Comparison of ENCODE assay signal across 13 cellular contexts in genomic region chr17:59534583-59534982, GRCh38. TPM values are rescaled to one million over a fixed set of nuclear protein-coding genes. Genes with fewer than 3 reads are reported as not detected.
A peak's percentile ranks its signal among the peaks of the same experiment; 100 is the strongest.
DNase-seq lines count a peak whose midpoint lies in the region; ATAC-seq and TF ChIP-seq lines count a peak whose summit lies in the region.
"Had no signal": no experiment of that assay in that cellular context is flagged by ENCODE, and none has a peak within 500 bp of the region (broad histone marks: within the 10 kb centered on the region; RNA-seq: fewer than 3 reads in every experiment).

No MANE protein-coding gene starts in this region.

- H3K4me2 ChIP-seq in PC-3 (ENCODE audit: low read length), result no peak overlapping the region

- no peaks in the 10 kb centered on the region for H3K36me3 ChIP-seq in PC-3 (ENCODE audit: low read depth, low read length)

- H3K79me2 ChIP-seq in PC-3 (ENCODE audit: low read length), result no peaks in the 10 kb centered on the region

- no peak for TF ChIP-seq POLR2A in erythroblast (IDR thresholded peaks at IDR 0.05; ENCODE audit: low read length)
- TF ChIP-seq POLR2A in lower leg skin (IDR thresholded peaks at IDR 0.05), result no peak

- no peaks in the 10 kb centered on the region for H4K20me1 ChIP-seq in PC-3 (ENCODE audit: low read length)

- H3K9me3 ChIP-seq in AG04450 (ENCODE audit: control insufficient read depth, insufficient read depth, low read length) (no peaks in the 10 kb centered on the region), PC-3 (ENCODE audit: low read length) (no peaks in the 10 kb centered on the region)

- TF ChIP-seq CTCF in AG04450 (IDR thresholded peaks at IDR 0.05; ENCODE audit: low read depth, low read length) (peak; percentile 12; the same call in 1 of the 2 replicates), GM12865 (IDR thresholded peaks at IDR 0.05; ENCODE audit: insufficient read depth, low read depth, low read length, missing control alignments) (no peak), PC-3 (conservative IDR thresholded peaks at IDR 0.05; ENCODE audit: low read depth, low read length) (peak; percentile 45), lower leg skin (IDR thresholded peaks at IDR 0.05) (no peak)

- no peak overlapping the region for H3K4me3 Mint-ChIP-seq in stimulated activated naive CD8-positive, alpha-beta T cell treated with anti-CD3 and anti-CD28 coated beads, Interleukin-15, amount 100 ng/mL, for 72 hours
- H3K4me3 Mint-ChIP-seq: activated T-cell treated with anti-CD3 and anti-CD28 coated beads, Interleukin-2, amount 50 U/mL, for 24 hours; natural killer cell treated with Interleukin-12 subunit alpha and Interleukin-12 subunit beta and Interleukin-15 and Interleukin-18, amount 100 ng/mL, for 72 hours had no signal

- POLR2A ChIA-PET in AG04450 (lab: Yijun Ruan, JAX) (no interaction called here), PC-3 (lab: Charles Lee; ENCODE audit: unreplicated experiment) (no interaction called here)

- CTCF ChIA-PET in AG04450 (lab: Charles Lee) (no interaction called here), PC-3 (lab: Charles Lee) (no interaction called here)

- no peaks in the 10 kb centered on the region for H3K4me1 ChIP-seq in PC-3 (ENCODE audit: insufficient read depth, low read length)

- 48 to 56% methylated on average over 1 of the region's 1 CpG for WGBS in lower leg skin, 2 donors

- H3K27ac ChIP-seq in AG04450 (ENCODE audit: low read depth, low read length) (no peak overlapping the region), PC-3 (ENCODE audit: low read length) (no peak overlapping the region)
- H3K27ac ChIP-seq: epithelial cell of prostate had no signal

- H3K4me1 Mint-ChIP-seq in stimulated activated naive CD8-positive, alpha-beta T cell treated with anti-CD3 and anti-CD28 coated beads, Interleukin-15, amount 100 ng/mL, for 72 hours, result no peaks in the 10 kb centered on the region

- no TSS peak for BruUV-seq in PC-3 (replicated peaks; lab: Mats Ljungman, UMichigan)

- intact Hi-C loops in PC-3 (cut with micrococcal nuclease) (no loop called here), lower leg skin (cut with DNase I; ENCODE audit: low total_unique reads) (no loop called here)

- DNase-seq in AG04450 (ENCODE audit: low read depth, low spot score) (no peak), GM12865 (ENCODE audit: low read depth) (peak; percentile 19), PC-3 (peak; percentile 46), erythroblast (lab: John Stamatoyannopoulos, UW) (peak; percentile 37 to 42), GM19238 (ENCODE audit: insufficient read length, low spot score) (no peak), dedifferentiated amniotic fluid mesenchymal stem cell (ENCODE audit: extremely low spot score) (no peak), lower leg skin (ENCODE audit: low spot score in 2 of 2) (no peak)
- DNase-seq in stimulated activated naive CD8-positive, alpha-beta T cell treated with anti-CD3 and anti-CD28 coated beads, Interleukin-15, amount 100 ng/mL, for 72 hours, result no peak
- DNase-seq: activated T-cell treated with anti-CD3 and anti-CD28 coated beads, Interleukin-2, amount 50 U/mL, for 24 hours; NK-92 treated with Interleukin-12 subunit alpha and Interleukin-12 subunit beta, amount 100 ng/mL, for 24 hours; stimulated activated CD4-positive, alpha-beta T cell treated with anti-CD3 and anti-CD28 coated beads, Interleukin-12 subunit alpha, Interleukin-12 subunit beta, amount 100 ng/mL, for 4 hours had no signal

- no peak overlapping the region for H3K9ac ChIP-seq in PC-3 (ENCODE audit: low read length)

- H3K9me2 ChIP-seq in PC-3 (replicated peaks; ENCODE audit: low read length), result no peaks in the 10 kb centered on the region

- peak; percentile 78; the same call in 1 of the 2 replicates for ATAC-seq in PC-3
- no peak for ATAC-seq in stimulated activated naive CD8-positive, alpha-beta T cell treated with anti-CD3 and anti-CD28 coated beads, Interleukin-15, amount 100 ng/mL, for 72 hours
- ATAC-seq: natural killer cell treated with Interleukin-12 subunit alpha and Interleukin-12 subunit beta and Interleukin-15 and Interleukin-18, amount 100 ng/mL, for 72 hours had no signal

- no peak overlapping the region for H3K4me3 ChIP-seq in AG04450 (ENCODE audit: low read depth, low read length)
- H3K4me3 ChIP-seq in GM12865 (ENCODE audit: low read depth, low read length), result no peak overlapping the region
- H3K4me3 ChIP-seq in PC-3 (ENCODE audit: low read length), result no peak overlapping the region
- no peak overlapping the region for H3K4me3 ChIP-seq in lower leg skin (ENCODE audit: low read depth, poor library complexity, severe bottlenecking)

- H3K27ac Mint-ChIP-seq in stimulated activated naive CD8-positive, alpha-beta T cell treated with anti-CD3 and anti-CD28 coated beads, Interleukin-15, amount 100 ng/mL, for 72 hours, result no peak overlapping the region
- H3K27ac Mint-ChIP-seq: activated T-cell treated with anti-CD3 and anti-CD28 coated beads, Interleukin-2, amount 50 U/mL, for 24 hours; natural killer cell treated with Interleukin-12 subunit alpha and Interleukin-12 subunit beta and Interleukin-15 and Interleukin-18, amount 100 ng/mL, for 72 hours had no signal

- H3K9me3 Mint-ChIP-seq in stimulated activated naive CD8-positive, alpha-beta T cell treated with anti-CD3 and anti-CD28 coated beads, Interleukin-15, amount 100 ng/mL, for 72 hours, result no peaks in the 10 kb centered on the region
- H3K9me3 Mint-ChIP-seq: activated T-cell treated with anti-CD3 and anti-CD28 coated beads, Interleukin-2, amount 50 U/mL, for 24 hours; natural killer cell treated with Interleukin-12 subunit alpha and Interleukin-12 subunit beta and Interleukin-15 and Interleukin-18, amount 100 ng/mL, for 72 hours had no signal

- H3F3A ChIP-seq in PC-3 (ENCODE audit: low read length, unreplicated experiment), result no peaks in the 10 kb centered on the region

- H3K27me3 ChIP-seq in AG04450 (ENCODE audit: control insufficient read depth, insufficient read depth, low read length), result peaks cover 6% of the 10 kb centered on the region
- peaks cover 17% of the 10 kb centered on the region for H3K27me3 ChIP-seq in PC-3 (ENCODE audit: low read length)

- no peak overlapping the region for H2AFZ ChIP-seq in PC-3 (ENCODE audit: low read length)

- H3K27me3 Mint-ChIP-seq in stimulated activated naive CD8-positive, alpha-beta T cell treated with anti-CD3 and anti-CD28 coated beads, Interleukin-15, amount 100 ng/mL, for 72 hours, result peaks cover 18% of the 10 kb centered on the region
- H3K27me3 Mint-ChIP-seq: activated T-cell treated with anti-CD3 and anti-CD28 coated beads, Interleukin-2, amount 50 U/mL, for 24 hours had no signal

RNA-seq across cellular contexts. Expression of gene DHX40, which starts 30.8 kb away (rescaled TPM):
- 37.4 and 49.4 TPM in 2 replicates for polyA plus RNA-seq in AG04450 (2011; rRNA removed)
- polyA minus RNA-seq in AG04450 (2011; rRNA and poly(A)+ RNA removed), result 14.9 and 30.8 TPM in 2 replicates
- total RNA-seq in PC-3 (2014; rRNA removed) (36.6 and 38.9 TPM in 2 replicates), lower leg skin (10 to 100 TPM; 35.1 to 57.3 (median 49.9) TPM)

Comparison
In these comparisons a context has a peak if more than half of its experiments do, and no peak if none do; other contexts are left out.
1. DNase-seq: peak in GM12865 (single experiment), PC-3 (single experiment) and erythroblast (2 of 2); none in AG04450 (single experiment), GM19238 (single experiment), dedifferentiated amniotic fluid mesenchymal stem cell (single experiment), lower leg skin (0 of 2) and stimulated activated naive CD8-positive, alpha-beta T cell treated with anti-CD3 and anti-CD28 coated beads, Interleukin-15, amount 100 ng/mL, for 72 hours (0 of 2).
2. CTCF ChIP-seq: peak in AG04450 (single experiment) and PC-3 (single experiment); none in GM12865 (single experiment) and lower leg skin (0 of 3).